ENCODE assay signal across 27 cellular contexts in the genomic region with DNA sequence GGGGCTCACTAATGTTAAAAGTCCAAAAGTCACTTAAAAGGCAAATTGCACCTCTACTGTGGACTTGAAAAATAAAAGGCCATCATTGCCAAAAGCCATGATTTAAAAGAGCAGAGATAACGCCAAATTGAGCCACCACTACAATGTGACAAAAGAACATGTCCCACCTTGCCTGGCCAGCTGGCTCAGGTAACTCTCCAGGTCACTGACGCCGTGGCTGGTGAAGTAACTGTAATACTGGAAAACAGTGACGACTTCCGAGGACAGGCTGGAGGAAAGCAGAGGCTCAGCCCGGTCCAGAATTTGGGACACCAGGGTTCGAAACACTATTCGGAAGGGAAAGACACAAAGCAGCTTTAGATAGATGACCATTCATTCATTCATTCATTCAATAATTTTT. TPM values are rescaled to one million over a fixed set of nuclear protein-coding genes. Genes with fewer than 3 reads are reported as not detected.
A peak's percentile ranks its signal among the peaks of the same experiment; 100 is the strongest.
DNase-seq lines count a peak whose midpoint lies in the region; ATAC-seq and TF ChIP-seq lines count a peak whose summit lies in the region.
"Had no signal": no experiment of that assay in that cellular context is flagged by ENCODE, and none has a peak within 500 bp of the region (broad histone marks: within the 10 kb centered on the region; RNA-seq: fewer than 3 reads in every experiment).

No MANE protein-coding gene starts in this region.

- H3K4me3 ChIP-seq in SK-N-SH (ENCODE audit: low read depth in 2 of 2, low read length in 1 of 2): no peak overlapping the region
- no peak overlapping the region for H3K4me3 ChIP-seq in naive thymus-derived CD4-positive, alpha-beta T cell (ENCODE audit: low read length)
- H3K4me3 ChIP-seq: adrenal gland, breast epithelium, GM23248, ovary, SJSA1, spleen had no signal

- DNase-seq in SK-N-SH (no peak), NCI-H748 (lab: John Stamatoyannopoulos, UW; ENCODE audit: unreplicated experiment) (no peak), islet precursor cell (no peak)
- no peak for DNase-seq in CD4-positive, alpha-beta T cell
- DNase-seq in activated CD8-positive, alpha-beta T cell treated with anti-CD3 and anti-CD28 coated beads for 36 hours: no peak
- no peak for DNase-seq in naive thymus-derived CD4-positive, alpha-beta T cell
- no peak for DNase-seq in stimulated activated CD4-positive, alpha-beta T cell treated with anti-CD3 and anti-CD28 coated beads, Interleukin-2, amount 100 ng/mL, for 24 hours
- DNase-seq: activated T-cell treated with anti-CD3 and anti-CD28 coated beads, Interleukin-2, amount 50 U/mL, for 4 hours; adrenal gland; AML-193; EL; GM23248; mesendoderm; NCI-H2081; NCI-H510A; ovary; spleen; stimulated activated CD4-positive, alpha-beta T cell treated with anti-CD3 and anti-CD28 coated beads, Interleukin-4, amount 100 ng/mL, for 24 hours; T-helper 2 cell had no signal

- WGBS in SK-N-SH (ENCODE audit: low lambda C conversion rate): 81% methylated on average over 8 of the region's 8 CpGs

- H3K79me2 ChIP-seq in SK-N-SH (ENCODE audit: insufficient read depth): no peaks in the 10 kb centered on the region

- H3K27me3 Mint-ChIP-seq in CD4-positive, alpha-beta T cell: no peaks in the 10 kb centered on the region
- H3K27me3 Mint-ChIP-seq in activated CD8-positive, alpha-beta T cell treated with anti-CD3 and anti-CD28 coated beads for 36 hours: no peaks in the 10 kb centered on the region
- H3K27me3 Mint-ChIP-seq in naive thymus-derived CD4-positive, alpha-beta T cell: no peaks in the 10 kb centered on the region
- H3K27me3 Mint-ChIP-seq: dendritic cell treated with granulocyte-macrophage colony-stimulating factor and Interleukin-4, amounts not matched to agents 40 ng/mL and 50 ng/mL, for 4 days; type B pancreatic cell had no signal

- H3K27ac ChIP-seq in SK-N-SH (ENCODE audit: low read depth in 2 of 2, low read length in 1 of 2): no peak overlapping the region
- H3K27ac ChIP-seq in CD4-positive, alpha-beta T cell (ENCODE audit: low read depth, low read length): peak overlapping the region; percentile 34
- peak overlapping the region; percentile 17 for H3K27ac ChIP-seq in naive thymus-derived CD4-positive, alpha-beta T cell (ENCODE audit: low read depth, low read length)
- H3K27ac ChIP-seq: adrenal gland, GM23248, ovary, SJSA1, spleen, VCaP had no signal

- H3K9me2 ChIP-seq in SK-N-SH: no peaks in the 10 kb centered on the region

- TF ChIP-seq RAD21 in SK-N-SH (IDR thresholded peaks at IDR 0.05; ENCODE audit: low read length): no peak

- no peaks in the 10 kb centered on the region for H3F3A ChIP-seq in SK-N-SH (replicated peaks; ENCODE audit: insufficient read depth)

- no peaks in the 10 kb centered on the region for H3K9me3 ChIP-seq in SK-N-SH
- no peaks in the 10 kb centered on the region for H3K9me3 ChIP-seq in CD4-positive, alpha-beta T cell (ENCODE audit: control insufficient read depth, low read length)
- H3K9me3 ChIP-seq in naive thymus-derived CD4-positive, alpha-beta T cell (ENCODE audit: control insufficient read depth in 2 of 3, low read length in 3 of 3): no peaks in the 10 kb centered on the region
- H3K9me3 ChIP-seq: breast epithelium, ovary, SJSA1, spleen had no signal

- peak overlapping the region; percentile 77 for H3K27ac Mint-ChIP-seq in CD4-positive, alpha-beta T cell
- H3K27ac Mint-ChIP-seq in activated CD8-positive, alpha-beta T cell treated with anti-CD3 and anti-CD28 coated beads for 36 hours: peak overlapping the region; percentile 55
- H3K27ac Mint-ChIP-seq in naive thymus-derived CD4-positive, alpha-beta T cell: peak overlapping the region in 8 of 9 donors; percentile 23 to 81 (median 74)
- H3K27ac Mint-ChIP-seq: dendritic cell treated with granulocyte-macrophage colony-stimulating factor and Interleukin-4, amounts not matched to agents 40 ng/mL and 50 ng/mL, for 4 days; type B pancreatic cell had no signal

- ATAC-seq in SK-N-SH treated with all-trans-retinoic acid at 6 μM for 48 hours: no peak
- ATAC-seq in CD4-positive, alpha-beta T cell (ENCODE audit: poor library complexity): no peak
- no peak for ATAC-seq in activated CD8-positive, alpha-beta T cell treated with anti-CD3 and anti-CD28 coated beads for 36 hours
- ATAC-seq in naive thymus-derived CD4-positive, alpha-beta T cell: no peak
- ATAC-seq: activated T-cell treated with anti-CD3 and anti-CD28 coated beads, Interleukin-2, amount 50 U/mL, for 4 hours had no signal

- H3K27me3 ChIP-seq in SK-N-SH (ENCODE audit: insufficient read depth): no peaks in the 10 kb centered on the region
- no peaks in the 10 kb centered on the region for H3K27me3 ChIP-seq in CD4-positive, alpha-beta T cell (ENCODE audit: control insufficient read depth, insufficient read depth, low read length)
- no peaks in the 10 kb centered on the region for H3K27me3 ChIP-seq in naive thymus-derived CD4-positive, alpha-beta T cell (ENCODE audit: control insufficient read depth in 2 of 2, insufficient read depth in 2 of 2, low read length in 2 of 2)
- H3K27me3 ChIP-seq: adrenal gland, breast epithelium, ovary, SJSA1, spleen had no signal

- no peaks in the 10 kb centered on the region for H3K36me3 ChIP-seq in SK-N-SH (replicated peaks in 1 of 2; ENCODE audit: control insufficient read depth in 1 of 2, insufficient read depth in 2 of 2, low read length in 1 of 2)
- H3K36me3 ChIP-seq in naive thymus-derived CD4-positive, alpha-beta T cell (ENCODE audit: control insufficient read depth in 2 of 3, insufficient read depth in 3 of 3, low read length in 3 of 3): peaks cover 61 to 100% (median 74%) of the 10 kb centered on the region in 3 experiments
- H3K36me3 ChIP-seq: adrenal gland, breast epithelium, ovary, SJSA1 had no signal

- no peak overlapping the region for H3K9ac ChIP-seq in SK-N-SH
- H3K9ac ChIP-seq: GM23248 had no signal

- no peaks in the 10 kb centered on the region for H4K20me1 ChIP-seq in SK-N-SH (ENCODE audit: insufficient read depth)

- H2AFZ ChIP-seq in SK-N-SH (ENCODE audit: low read depth): 0 out of 2 replicates have a peak overlapping the region, but pooled peaks have one; percentile 76
- H2AFZ ChIP-seq: GM23248 had no signal

- H3K4me1 ChIP-seq in SK-N-SH (ENCODE audit: control insufficient read depth in 1 of 2, insufficient read depth in 2 of 2, low read depth in 1 of 2, low read length in 1 of 2): peaks cover 5 to 12% of the 10 kb centered on the region in 2 experiments; a peak in 2 of 4 replicates
- H3K4me1 ChIP-seq in naive thymus-derived CD4-positive, alpha-beta T cell (ENCODE audit: control insufficient read depth in 2 of 2, insufficient read depth in 2 of 2, low read length in 2 of 2): no peaks in the 10 kb centered on the region
- H3K4me1 ChIP-seq: adrenal gland had no signal

- TF ChIP-seq EP300 in SK-N-SH (IDR thresholded peaks at IDR 0.05; ENCODE audit: borderline replicate concordance in 1 of 2, low read depth in 1 of 2, low read length in 1 of 2): no peak

- CTCF ChIA-PET in SK-N-SH (lab: Yijun Ruan, JAX): interaction anchor here (0.7 to 0.8 kb wide), 2 partner anchors 9 to 243 kb away, joined by 3 read pairs; no protein-coding TSS in a partner anchor
- CTCF ChIA-PET in CD4-positive, alpha-beta T cell (lab: Charles Lee): interaction anchor here (1.5 kb wide), 1 partner anchor 24 kb away, joined by 3 read pairs; no protein-coding TSS in a partner anchor
- CTCF ChIA-PET in activated CD8-positive, alpha-beta T cell treated with anti-CD3 and anti-CD28 coated beads for 36 hours (lab: Charles Lee): interaction anchor here (0.7 to 1.4 kb wide), 3 partner anchors 28 to 164 kb away, joined by 3 to 4 read pairs (median 4); no protein-coding TSS in a partner anchor
- CTCF ChIA-PET in naive thymus-derived CD4-positive, alpha-beta T cell (lab: Charles Lee): interaction anchor here (0.6 to 1.3 kb wide), 2 partner anchors 157 to 190 kb away, joined by 3 to 4 read pairs; no protein-coding TSS in a partner anchor

- H3K9me3 Mint-ChIP-seq in CD4-positive, alpha-beta T cell: no peaks in the 10 kb centered on the region
- no peaks in the 10 kb centered on the region for H3K9me3 Mint-ChIP-seq in activated CD8-positive, alpha-beta T cell treated with anti-CD3 and anti-CD28 coated beads for 36 hours
- peaks cover 0 to 20% (median 0%) of the 10 kb centered on the region in 11 donors for H3K9me3 Mint-ChIP-seq in naive thymus-derived CD4-positive, alpha-beta T cell
- H3K9me3 Mint-ChIP-seq: activated T-cell treated with anti-CD3 and anti-CD28 coated beads, Interleukin-2, amount 50 U/mL, for 4 hours; dendritic cell treated with granulocyte-macrophage colony-stimulating factor and Interleukin-4, amounts not matched to agents 40 ng/mL and 50 ng/mL, for 4 days; type B pancreatic cell had no signal

- POLR2A ChIA-PET in SK-N-SH (lab: Yijun Ruan, JAX): no interaction called here
- POLR2A ChIA-PET in CD4-positive, alpha-beta T cell (lab: Charles Lee): interaction anchor here (1.4 kb wide), 1 partner anchor 9 kb away, joined by 3 read pairs; no protein-coding TSS in a partner anchor
- POLR2A ChIA-PET in activated CD8-positive, alpha-beta T cell treated with anti-CD3 and anti-CD28 coated beads for 36 hours (lab: Charles Lee): interaction anchor here (1.1 kb wide), 1 partner anchor 164 kb away, joined by 3 read pairs; no protein-coding TSS in a partner anchor
- POLR2A ChIA-PET in naive thymus-derived CD4-positive, alpha-beta T cell (lab: Charles Lee): no interaction called here

- H3K4me3 Mint-ChIP-seq in CD4-positive, alpha-beta T cell: no peak overlapping the region
- no peak overlapping the region for H3K4me3 Mint-ChIP-seq in activated CD8-positive, alpha-beta T cell treated with anti-CD3 and anti-CD28 coated beads for 36 hours
- H3K4me3 Mint-ChIP-seq in naive thymus-derived CD4-positive, alpha-beta T cell: peak overlapping the region in 3 of 10 donors; percentile 32 to 36 (median 32)
- H3K4me3 Mint-ChIP-seq: activated T-cell treated with anti-CD3 and anti-CD28 coated beads, Interleukin-2, amount 50 U/mL, for 4 hours; dendritic cell treated with granulocyte-macrophage colony-stimulating factor and Interleukin-4, amounts not matched to agents 40 ng/mL and 50 ng/mL, for 4 days; type B pancreatic cell had no signal

- no peak overlapping the region for H3K4me2 ChIP-seq in SK-N-SH

- peaks cover 26% of the 10 kb centered on the region for H3K4me1 Mint-ChIP-seq in CD4-positive, alpha-beta T cell (ENCODE audit: low read depth)
- peaks cover 28% of the 10 kb centered on the region for H3K4me1 Mint-ChIP-seq in activated CD8-positive, alpha-beta T cell treated with anti-CD3 and anti-CD28 coated beads for 36 hours (ENCODE audit: low read depth)
- peaks cover 5 to 55% (median 41%) of the 10 kb centered on the region in 7 donors for H3K4me1 Mint-ChIP-seq in naive thymus-derived CD4-positive, alpha-beta T cell

- H3K36me3 Mint-ChIP-seq in CD4-positive, alpha-beta T cell (ENCODE audit: low read depth): peaks cover 100% of the 10 kb centered on the region
- peaks cover 49% of the 10 kb centered on the region for H3K36me3 Mint-ChIP-seq in activated CD8-positive, alpha-beta T cell treated with anti-CD3 and anti-CD28 coated beads for 36 hours (ENCODE audit: low read depth)
- peaks cover 16 to 72% (median 60%) of the 10 kb centered on the region in 5 donors for H3K36me3 Mint-ChIP-seq in naive thymus-derived CD4-positive, alpha-beta T cell
- H3K36me3 Mint-ChIP-seq: type B pancreatic cell had no signal

- intact Hi-C loops in CD4-positive, alpha-beta T cell (cut with DNase I, micrococcal nuclease): no loop called here
- intact Hi-C loops in activated CD8-positive, alpha-beta T cell treated with anti-CD3 and anti-CD28 coated beads for 36 hours (cut with micrococcal nuclease): no loop called here
- intact Hi-C loops in naive thymus-derived CD4-positive, alpha-beta T cell (cut with micrococcal nuclease): no loop called here

- TF ChIP-seq CTCF in SK-N-SH (IDR thresholded peaks at IDR 0.05): no peak
- no peak for TF ChIP-seq CTCF in CD4-positive, alpha-beta T cell (IDR thresholded peaks at IDR 0.05)
- no peak for TF ChIP-seq CTCF in activated CD8-positive, alpha-beta T cell treated with anti-CD3 and anti-CD28 coated beads for 36 hours (IDR thresholded peaks at IDR 0.05)

RNA-seq across cellular contexts. Expression of gene ARMH2, which starts 29.3 kb away (rescaled TPM):
- polyA plus RNA-seq in SK-N-SH (2012; rRNA removed): not detected in 2 replicates
- polyA plus RNA-seq in SK-N-SH (2012; cell fraction: cytosol; rRNA removed): not detected in 2 replicates
- polyA plus RNA-seq in SK-N-SH (2012; cell fraction: nucleus; rRNA removed): not detected in 2 replicates
- not detected for total RNA-seq in CD4-positive, alpha-beta T cell
- total RNA-seq in activated CD8-positive, alpha-beta T cell treated with anti-CD3 and anti-CD28 coated beads for 36 hours: under 1 TPM in 1 of 2 experiments, not detected in 1; 0.40 TPM
- total RNA-seq in naive thymus-derived CD4-positive, alpha-beta T cell: 1 to 10 TPM; 1.3 to 9.4 (median 5.0) TPM
- polyA plus RNA-seq in naive thymus-derived CD4-positive, alpha-beta T cell: under 1 TPM in 1 of 2 donors, not detected in 1; 0.70 TPM
- total RNA-seq: A172; activated T-cell treated with anti-CD3 and anti-CD28 coated beads, Interleukin-2, amount 50 U/mL, for 4 hours; adrenal gland; breast epithelium; endothelial cell of umbilical vein; GM23248; ovary; SJSA1 had no signal
- polyA plus RNA-seq: adrenal gland, endothelial cell of umbilical vein, GM23248, ovary had no signal

RNA-seq across cellular contexts. Expression of gene GMNN, which starts 53.2 kb away (rescaled TPM):
- polyA plus RNA-seq in SK-N-SH (2012; rRNA removed): 16.2 and 16.8 TPM in 2 replicates
- 19.1 and 20.5 TPM in 2 replicates for polyA plus RNA-seq in SK-N-SH (2012; cell fraction: cytosol; rRNA removed)
- polyA plus RNA-seq in SK-N-SH (2012; cell fraction: nucleus; rRNA removed): 15.2 and 19.7 TPM in 2 replicates
- total RNA-seq in CD4-positive, alpha-beta T cell: 10 to 100 TPM; 10.1 to 10.5 TPM
- 10 to 100 TPM; 69.2 to 72.6 TPM for total RNA-seq in activated CD8-positive, alpha-beta T cell treated with anti-CD3 and anti-CD28 coated beads for 36 hours
- total RNA-seq in naive thymus-derived CD4-positive, alpha-beta T cell: 10 to 100 TPM in 1 of 5 experiments, 1 to 10 TPM in 4; 5.1 to 54.6 (median 7.0) TPM
- polyA plus RNA-seq in naive thymus-derived CD4-positive, alpha-beta T cell: 1 to 10 TPM; 4.2 to 5.0 TPM

Comparison
In these comparisons a context has a peak if more than half of its experiments do, and no peak if none do; other contexts are left out.
1. H3K27ac ChIP-seq: peak in CD4-positive, alpha-beta T cell (single experiment) and naive thymus-derived CD4-positive, alpha-beta T cell (single experiment); none in SK-N-SH (0 of 2).
2. POLR2A ChIA-PET loops: an anchor here in CD4-positive, alpha-beta T cell (1.4 kb wide) and activated CD8-positive, alpha-beta T cell treated with anti-CD3 and anti-CD28 coated beads for 36 hours (1.1 kb wide); none called in SK-N-SH and naive thymus-derived CD4-positive, alpha-beta T cell.
3. Peak in every context shown above with its lines, with median percentiles within 50 percentile points of each other: H3K27ac Mint-ChIP-seq.